ENCODE assay signal across 9 cellular contexts in the genomic region with DNA sequence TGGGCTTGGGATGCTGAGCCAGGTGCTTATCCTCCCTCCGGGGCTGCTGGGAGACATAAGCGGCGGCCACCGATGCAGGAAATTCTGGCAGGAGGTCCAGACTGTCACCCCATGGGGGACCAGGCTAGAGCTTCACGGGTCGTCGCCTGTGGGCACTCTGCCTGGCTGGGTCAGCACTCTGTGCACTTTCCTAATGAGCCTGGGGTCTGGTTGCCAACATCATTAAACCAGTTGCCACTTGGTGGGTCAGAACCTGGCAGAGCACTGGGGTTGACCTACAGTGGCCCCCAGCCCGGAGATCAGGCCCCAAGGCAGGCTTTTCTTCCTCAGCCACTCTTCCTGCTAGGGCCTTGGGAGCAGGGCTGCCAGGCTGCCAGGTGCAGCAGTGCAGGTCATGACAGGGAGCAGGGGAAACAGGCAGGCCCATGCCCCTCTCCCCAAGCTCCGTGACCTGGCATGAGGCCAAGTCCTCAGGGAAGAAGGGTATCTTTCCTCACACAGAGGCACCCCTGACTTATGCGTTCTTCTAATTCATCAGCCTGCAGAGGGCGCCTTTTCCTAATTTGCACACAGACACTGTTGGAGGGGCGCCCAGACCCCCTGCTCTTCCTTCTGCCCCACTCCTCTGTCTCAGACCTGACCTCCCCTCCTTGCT.
DNase-seq lines count a peak whose midpoint lies in the region; ATAC-seq and TF ChIP-seq lines count a peak whose summit lies in the region.
"Had no signal": no experiment of that assay in that cellular context is flagged by ENCODE, and none has a peak within 500 bp of the region (broad histone marks: within the 10 kb centered on the region; RNA-seq: fewer than 3 reads in every experiment).

No MANE protein-coding gene starts in this region.

- WGBS in testis, 2 donors: 52 to 55% methylated on average over 8 to 12 of the region's 12 CpGs

- ATAC-seq in HG02678 (IDR thresholded peaks at IDR 0.05; ENCODE audit: unreplicated experiment): no peak

- H3K27me3 ChIP-seq in cardiac muscle cell: no peaks in the 10 kb centered on the region
- H3K27me3 ChIP-seq in left ventricle myocardium inferior (ENCODE audit: low read depth): peaks cover 100% of the 10 kb centered on the region
- no peaks in the 10 kb centered on the region for H3K27me3 ChIP-seq in testis

- DNase-seq in cardiac muscle cell (ENCODE audit: low read depth in 1 of 2, low spot score in 1 of 2): peak in 1 of 2 donors; percentile 25
- no peak for DNase-seq in left ventricle myocardium inferior
- peak; percentile 96 for DNase-seq in NCI-H2171 (lab: John Stamatoyannopoulos, UW)
- DNase-seq in endothelial cell (ENCODE audit: low spot score): peak; percentile 35
- DNase-seq in testis: peak; percentile 22
- no peak for DNase-seq in OCI-M2 (lab: John Stamatoyannopoulos, UW; ENCODE audit: unreplicated experiment)
- DNase-seq in GM19240 (ENCODE audit: insufficient read length, low spot score): no peak
- DNase-seq: activated T-cell treated with anti-CD3 and anti-CD28 coated beads, Interleukin-2, amount 50 U/mL, for 24 hours had no signal

- TF ChIP-seq POLR2A in testis (IDR thresholded peaks at IDR 0.05): no peak

- no peak overlapping the region for H3K27ac Mint-ChIP-seq in endothelial cell (ENCODE audit: unreplicated experiment)
- H3K27ac Mint-ChIP-seq: activated T-cell treated with anti-CD3 and anti-CD28 coated beads, Interleukin-2, amount 50 U/mL, for 24 hours had no signal

- no peaks in the 10 kb centered on the region for H3K4me1 ChIP-seq in cardiac muscle cell (ENCODE audit: low read depth)
- no peaks in the 10 kb centered on the region for H3K4me1 ChIP-seq in left ventricle myocardium inferior
- no peaks in the 10 kb centered on the region for H3K4me1 ChIP-seq in testis

- TF ChIP-seq CTCF in cardiac muscle cell (IDR thresholded peaks at IDR 0.05; ENCODE audit: low read depth, low read length) (peak; percentile 34), left ventricle myocardium inferior (IDR thresholded peaks at IDR 0.05; ENCODE audit: borderline replicate concordance) (no peak), endothelial cell (IDR thresholded peaks at IDR 0.05; ENCODE audit: unreplicated experiment) (peak; percentile 30), testis (IDR thresholded peaks at IDR 0.05) (peak in 1 of 3 experiments; percentile 7)

- H3K4me3 ChIP-seq in cardiac muscle cell: no peak overlapping the region
- no peak overlapping the region for H3K4me3 ChIP-seq in left ventricle myocardium inferior
- H3K4me3 ChIP-seq in testis: no peak overlapping the region

- H3K9me3 ChIP-seq in cardiac muscle cell (ENCODE audit: low read depth) (no peaks in the 10 kb centered on the region), left ventricle myocardium inferior (replicated peaks) (no peaks in the 10 kb centered on the region), testis (no peaks in the 10 kb centered on the region)

- H3K4me1 Mint-ChIP-seq in endothelial cell (ENCODE audit: unreplicated experiment): peaks cover 11% of the 10 kb centered on the region

- H3K4me3 Mint-ChIP-seq in endothelial cell (ENCODE audit: unreplicated experiment): no peak overlapping the region
- H3K4me3 Mint-ChIP-seq: activated T-cell treated with anti-CD3 and anti-CD28 coated beads, Interleukin-2, amount 50 U/mL, for 24 hours had no signal

- H3K27ac ChIP-seq in cardiac muscle cell: no peak overlapping the region
- H3K27ac ChIP-seq in left ventricle myocardium inferior (replicated peaks): no peak overlapping the region
- no peak overlapping the region for H3K27ac ChIP-seq in testis

- no peaks in the 10 kb centered on the region for H3K36me3 Mint-ChIP-seq in endothelial cell (ENCODE audit: low read depth, unreplicated experiment)

- H3K27me3 Mint-ChIP-seq in endothelial cell (ENCODE audit: unreplicated experiment): peaks cover 5% of the 10 kb centered on the region
- H3K27me3 Mint-ChIP-seq: activated T-cell treated with anti-CD3 and anti-CD28 coated beads, Interleukin-2, amount 50 U/mL, for 24 hours had no signal

- intact Hi-C loops in left ventricle myocardium inferior (cut with micrococcal nuclease) (no loop called here), testis (cut with DNase I; ENCODE audit: low total_unique reads) (no loop called here)

- H3K36me3 ChIP-seq in cardiac muscle cell: no peaks in the 10 kb centered on the region
- H3K36me3 ChIP-seq in left ventricle myocardium inferior: no peaks in the 10 kb centered on the region
- H3K36me3 ChIP-seq in testis (ENCODE audit: low read depth, missing control alignments): no peaks in the 10 kb centered on the region

- H3K9me3 Mint-ChIP-seq in endothelial cell (ENCODE audit: unreplicated experiment): no peaks in the 10 kb centered on the region
- H3K9me3 Mint-ChIP-seq: activated T-cell treated with anti-CD3 and anti-CD28 coated beads, Interleukin-2, amount 50 U/mL, for 24 hours had no signal

Comparison
In these comparisons a context has a peak if more than half of its experiments do, and no peak if none do; other contexts are left out.
1. DNase-seq: peak in NCI-H2171 (single experiment), endothelial cell (single experiment) and testis (single experiment); none in left ventricle myocardium inferior (single experiment), OCI-M2 (single experiment) and GM19240 (single experiment).